In the genomic region with DNA sequence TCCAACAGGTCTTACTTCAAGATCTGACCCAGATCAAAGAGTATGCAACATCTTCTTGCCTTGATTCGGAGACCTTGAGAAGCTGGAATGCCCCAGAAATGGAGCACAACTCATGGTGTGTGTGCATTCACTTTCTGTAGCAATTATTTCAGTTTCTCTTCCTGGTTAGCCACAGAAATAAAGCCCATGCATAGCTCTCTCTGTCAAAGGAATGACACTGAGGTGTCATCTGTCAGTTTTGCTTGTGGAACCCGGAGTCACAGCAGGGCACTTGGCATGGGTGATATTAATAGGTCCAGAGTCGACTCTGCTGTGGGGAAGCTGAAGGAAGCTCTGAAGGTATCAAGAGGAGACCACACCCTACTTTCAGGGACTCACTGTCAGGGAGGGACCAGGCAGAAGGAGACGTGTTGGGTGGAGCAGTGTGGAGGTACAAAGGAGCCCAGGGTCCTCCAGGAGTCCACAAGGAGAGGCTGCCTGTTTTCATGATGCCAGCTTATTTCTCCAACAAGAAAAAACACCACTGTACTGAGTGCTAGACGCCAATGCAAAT, we compare ENCODE assay signal across 16 cellular contexts. TPM values are rescaled to one million over a fixed set of nuclear protein-coding genes. Genes with fewer than 3 reads are reported as not detected.
A peak's percentile ranks its signal among the peaks of the same experiment; 100 is the strongest.
DNase-seq lines count a peak whose midpoint lies in the region; ATAC-seq and TF ChIP-seq lines count a peak whose summit lies in the region.
"Had no signal": no experiment of that assay in that cellular context is flagged by ENCODE, and none has a peak within 500 bp of the region (broad histone marks: within the 10 kb centered on the region; RNA-seq: fewer than 3 reads in every experiment).

No MANE protein-coding gene starts in this region.

- H3K4me1 ChIP-seq in mucosa of descending colon (ENCODE audit: low read depth), result no peaks in the 10 kb centered on the region
- H3K4me1 ChIP-seq: ascending aorta, tibial artery had no signal

- no peaks in the 10 kb centered on the region for H3K36me3 ChIP-seq in mucosa of descending colon (ENCODE audit: low read depth)
- H3K36me3 ChIP-seq: ascending aorta, neutrophil, tibial artery had no signal

- TF ChIP-seq CTCF in mucosa of descending colon (IDR thresholded peaks at IDR 0.05), result no peak
- TF ChIP-seq CTCF in type B pancreatic cell (conservative IDR thresholded peaks at IDR 0.05), result no peak

- H3K9me3 Mint-ChIP-seq in effector memory CD8-positive, alpha-beta T cell, result no peaks in the 10 kb centered on the region
- no peaks in the 10 kb centered on the region for H3K9me3 Mint-ChIP-seq in type B pancreatic cell

- peaks cover 0 to 9% of the 10 kb centered on the region in 2 donors for H3K4me1 Mint-ChIP-seq in effector memory CD8-positive, alpha-beta T cell (ENCODE audit: low read depth in 2 of 2)
- H3K4me1 Mint-ChIP-seq in type B pancreatic cell (ENCODE audit: unreplicated experiment), result no peaks in the 10 kb centered on the region

- no peaks in the 10 kb centered on the region for H3K9me3 ChIP-seq in mucosa of descending colon
- H3K9me3 ChIP-seq: ascending aorta, neutrophil, tibial artery had no signal

- ATAC-seq in GM21528 (IDR thresholded peaks at IDR 0.05; ENCODE audit: low FRiP score, unreplicated experiment), result peak; percentile 81
- peak; percentile 57 for ATAC-seq in HG03108 (IDR thresholded peaks at IDR 0.05; ENCODE audit: unreplicated experiment)
- ATAC-seq in mucosa of descending colon, result peak; percentile 42
- no peak for ATAC-seq in effector memory CD8-positive, alpha-beta T cell (replicated peaks)
- ATAC-seq: activated CD4-positive, alpha-beta T cell treated with anti-CD3 and anti-CD28 coated beads for 36 hours had no signal

- DNase-seq in NOMO-1 (lab: John Stamatoyannopoulos, UW; ENCODE audit: unreplicated experiment in 2 of 2), result peak; percentile 10
- no peak for DNase-seq in NOMO-1 treated with dmso at 0.1 percent for 144 hours (lab: John Stamatoyannopoulos, UW; ENCODE audit: unreplicated experiment)
- DNase-seq in mucosa of descending colon, result no peak
- DNase-seq in effector memory CD8-positive, alpha-beta T cell, result no peak
- DNase-seq in DMS 273 treated with DMSO at 0.1 percent for 48 hours (lab: John Stamatoyannopoulos, UW), result no peak
- DNase-seq in type B pancreatic cell (ENCODE audit: extremely low spot score, unreplicated experiment), result no peak
- DNase-seq: activated CD4-positive, alpha-beta T cell treated with anti-CD3 and anti-CD28 coated beads for 36 hours; EL; NCI-H146; stimulated activated CD4-positive, alpha-beta T cell treated with anti-CD3 and anti-CD28 coated beads, Interleukin-4, amount 100 ng/mL, for 4 hours; tibial artery had no signal

- H3K27ac Mint-ChIP-seq in effector memory CD8-positive, alpha-beta T cell, result no peak overlapping the region
- H3K27ac Mint-ChIP-seq in type B pancreatic cell, result no peak overlapping the region
- H3K27ac Mint-ChIP-seq: activated CD4-positive, alpha-beta T cell treated with anti-CD3 and anti-CD28 coated beads for 36 hours had no signal

- no peaks in the 10 kb centered on the region for H3K27me3 Mint-ChIP-seq in effector memory CD8-positive, alpha-beta T cell
- H3K27me3 Mint-ChIP-seq in type B pancreatic cell, result no peaks in the 10 kb centered on the region
- H3K27me3 Mint-ChIP-seq: activated CD4-positive, alpha-beta T cell treated with anti-CD3 and anti-CD28 coated beads for 36 hours had no signal

- no peak overlapping the region for H3K4me3 Mint-ChIP-seq in effector memory CD8-positive, alpha-beta T cell
- no peak overlapping the region for H3K4me3 Mint-ChIP-seq in type B pancreatic cell
- H3K4me3 Mint-ChIP-seq: activated CD4-positive, alpha-beta T cell treated with anti-CD3 and anti-CD28 coated beads for 36 hours had no signal

- intact Hi-C loops in mucosa of descending colon (cut with DNase I, micrococcal nuclease), result no loop called here

- H3K4me3 ChIP-seq in mucosa of descending colon, result no peak overlapping the region
- H3K4me3 ChIP-seq: ascending aorta, tibial artery had no signal

- H3K36me3 Mint-ChIP-seq in effector memory CD8-positive, alpha-beta T cell (ENCODE audit: insufficient read depth), result no peaks in the 10 kb centered on the region
- no peaks in the 10 kb centered on the region for H3K36me3 Mint-ChIP-seq in type B pancreatic cell

RNA-seq across cellular contexts. Expression of a gene that starts 10.7 kb away (rescaled TPM):
- under 1 TPM in 2 of 3 donors, not detected in 1; 0.27 to 0.60 TPM for total RNA-seq in mucosa of descending colon
- total RNA-seq in type B pancreatic cell (ENCODE audit: low replicate concordance), result not detected in 2 replicates
- total RNA-seq: activated CD4-positive, alpha-beta T cell treated with anti-CD3 and anti-CD28 coated beads for 36 hours; ascending aorta; HT1080 had no signal

Comparison
In these comparisons a context has a peak if more than half of its experiments do, and no peak if none do; other contexts are left out.
1. DNase-seq: peak in NOMO-1 (2 of 2); none in NOMO-1 treated with dmso at 0.1 percent for 144 hours (single experiment), mucosa of descending colon (0 of 3), effector memory CD8-positive, alpha-beta T cell (0 of 3), DMS 273 treated with DMSO at 0.1 percent for 48 hours (single experiment) and type B pancreatic cell (single experiment).